In the genomic region with DNA sequence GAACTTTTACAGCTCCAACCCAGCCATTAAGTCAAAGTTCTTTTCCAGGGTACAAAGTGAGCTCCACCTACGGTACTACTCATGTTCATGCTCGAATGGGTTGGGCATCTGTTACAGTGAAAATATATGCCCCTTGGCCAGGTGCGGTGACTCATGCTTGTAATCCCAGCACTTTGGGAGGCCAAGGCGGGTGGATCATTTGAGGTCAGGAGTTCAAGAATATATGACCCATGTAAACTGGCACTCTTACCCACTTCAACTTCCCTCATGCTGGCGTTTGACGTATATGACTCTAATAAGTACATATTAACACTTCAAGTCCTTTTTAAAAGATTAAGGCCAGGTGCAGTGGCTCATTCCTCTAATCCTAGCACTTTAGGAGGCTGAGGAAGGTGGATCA, we compare ENCODE assay signal across 17 cellular contexts.
DNase-seq lines count a peak whose midpoint lies in the region; ATAC-seq and TF ChIP-seq lines count a peak whose summit lies in the region.
"Had no signal": no experiment of that assay in that cellular context is flagged by ENCODE, and none has a peak within 500 bp of the region (broad histone marks: within the 10 kb centered on the region; RNA-seq: fewer than 3 reads in every experiment).

No MANE protein-coding gene starts in this region.

- H3K4me3 Mint-ChIP-seq in Calu3 (ENCODE audit: low read depth, unreplicated experiment) (no peak overlapping the region), chondrocyte (ENCODE audit: unreplicated experiment) (no peak overlapping the region)
- H3K4me3 Mint-ChIP-seq: activated CD8-positive, alpha-beta T cell treated with anti-CD3 and anti-CD28 coated beads, Interleukin-2, amount 10 ng/mL, durations not matched to agents 7 days and 5 days; activated naive CD8-positive, alpha-beta T cell; activated T-cell treated with anti-CD3 and anti-CD28 coated beads, Interleukin-2, amount 50 U/mL, for 72 hours had no signal

- no TSS peak for BruUV-seq in Calu3 (replicated peaks; lab: Mats Ljungman, UMichigan)

- CTCF ChIA-PET in Calu3 (lab: Charles Lee) = interaction anchor here (0.7 kb wide), 1 partner anchor 34 kb away, joined by 3 read pairs; no protein-coding TSS in a partner anchor
- CTCF ChIA-PET in RWPE1 (lab: Yijun Ruan, JAX) = no interaction called here

- no peak for TF ChIP-seq CTCF in Calu3 (IDR thresholded peaks at IDR 0.05; ENCODE audit: unreplicated experiment)
- TF ChIP-seq CTCF in RWPE1 (conservative IDR thresholded peaks at IDR 0.05; ENCODE audit: low read depth) = no peak
- TF ChIP-seq CTCF in kidney epithelial cell (IDR thresholded peaks at IDR 0.05; ENCODE audit: insufficient read depth, low read length, poor library complexity, severe bottlenecking) = no peak
- TF ChIP-seq CTCF in chondrocyte (IDR thresholded peaks at IDR 0.05) = no peak

- peaks cover 8% of the 10 kb centered on the region for H3K9me3 Mint-ChIP-seq in Calu3 (ENCODE audit: low read depth, unreplicated experiment)
- H3K9me3 Mint-ChIP-seq in chondrocyte (ENCODE audit: low read depth) = peaks cover 2% of the 10 kb centered on the region

- H3K4me3 ChIP-seq in kidney epithelial cell (ENCODE audit: low read depth, low read length) = no peak overlapping the region

- POLR2A ChIA-PET in RWPE1 (lab: Yijun Ruan, JAX; ENCODE audit: low non-redundant PET) = no interaction called here

- H3K27ac Mint-ChIP-seq in Calu3 (ENCODE audit: unreplicated experiment) (peak overlapping the region; percentile 33), chondrocyte (ENCODE audit: unreplicated experiment) (no peak overlapping the region)
- H3K27ac Mint-ChIP-seq: activated CD8-positive, alpha-beta T cell treated with anti-CD3 and anti-CD28 coated beads, Interleukin-2, amount 10 ng/mL, durations not matched to agents 7 days and 5 days; activated naive CD8-positive, alpha-beta T cell; activated T-cell treated with anti-CD3 and anti-CD28 coated beads, Interleukin-2, amount 50 U/mL, for 72 hours had no signal

- H3K27ac ChIP-seq in RWPE1 = no peak overlapping the region

- H3K27me3 ChIP-seq in kidney epithelial cell (ENCODE audit: control insufficient read depth, insufficient read depth, low read length) = no peaks in the 10 kb centered on the region

- ATAC-seq in GM19455 (IDR thresholded peaks at IDR 0.05; ENCODE audit: unreplicated experiment) (no peak), GM18517 (IDR thresholded peaks at IDR 0.05; ENCODE audit: unreplicated experiment) (no peak)
- ATAC-seq: activated CD8-positive, alpha-beta T cell treated with anti-CD3 and anti-CD28 coated beads, Interleukin-2, amount 10 ng/mL, durations not matched to agents 7 days and 5 days; activated T-cell treated with anti-CD3 and anti-CD28 coated beads, Interleukin-2, amount 50 U/mL, for 72 hours; left lobe of liver; sciatic nerve had no signal

- peaks cover 26% of the 10 kb centered on the region for H3K4me1 Mint-ChIP-seq in Calu3 (ENCODE audit: low read depth, unreplicated experiment)
- H3K4me1 Mint-ChIP-seq in chondrocyte (ENCODE audit: low read depth) = peaks cover 4% of the 10 kb centered on the region

- H3K36me3 ChIP-seq in kidney epithelial cell (ENCODE audit: control insufficient read depth, insufficient read depth, low read length) = no peaks in the 10 kb centered on the region

- intact Hi-C loops in Calu3 (cut with micrococcal nuclease; ENCODE audit: unreplicated experiment) = no loop called here

- H3K27me3 Mint-ChIP-seq in Calu3 (ENCODE audit: unreplicated experiment) (no peaks in the 10 kb centered on the region), chondrocyte (ENCODE audit: low read depth) (peaks cover 14% of the 10 kb centered on the region)

- H3K36me3 Mint-ChIP-seq in Calu3 (ENCODE audit: insufficient read depth, unreplicated experiment) (no peaks in the 10 kb centered on the region), chondrocyte (ENCODE audit: low read depth) (no peaks in the 10 kb centered on the region)

- DNase-seq in Calu3 = peak; percentile 35
- DNase-seq in HPDE6-E6E7 (ENCODE audit: extremely low spot score) = peak; percentile 26
- peak; percentile 64 for DNase-seq in RWPE1 (ENCODE audit: low spot score)
- DNase-seq in kidney epithelial cell (ENCODE audit: low read depth) = peak; percentile 55
- DNase-seq in chondrocyte (ENCODE audit: low spot score) = no peak
- no peak for DNase-seq in kidney glomerular epithelial cell (lab: John Stamatoyannopoulos, UW)
- DNase-seq: activated CD8-positive, alpha-beta T cell treated with anti-CD3 and anti-CD28 coated beads, Interleukin-2, amount 10 ng/mL, durations not matched to agents 7 days and 5 days; activated T-cell treated with anti-CD3 and anti-CD28 coated beads, Interleukin-2, amount 50 U/mL, for 72 hours; hippocampal formation; NCI-H345; substantia nigra; SW 1271 had no signal

Comparison
In these comparisons a context has a peak if more than half of its experiments do, and no peak if none do; other contexts are left out.
1. DNase-seq: peak in Calu3 (single experiment), HPDE6-E6E7 (single experiment), RWPE1 (single experiment) and kidney epithelial cell (single experiment); none in chondrocyte (single experiment) and kidney glomerular epithelial cell (single experiment).